1 cellular context compared by ENCODE assay signal in the genomic region with DNA sequence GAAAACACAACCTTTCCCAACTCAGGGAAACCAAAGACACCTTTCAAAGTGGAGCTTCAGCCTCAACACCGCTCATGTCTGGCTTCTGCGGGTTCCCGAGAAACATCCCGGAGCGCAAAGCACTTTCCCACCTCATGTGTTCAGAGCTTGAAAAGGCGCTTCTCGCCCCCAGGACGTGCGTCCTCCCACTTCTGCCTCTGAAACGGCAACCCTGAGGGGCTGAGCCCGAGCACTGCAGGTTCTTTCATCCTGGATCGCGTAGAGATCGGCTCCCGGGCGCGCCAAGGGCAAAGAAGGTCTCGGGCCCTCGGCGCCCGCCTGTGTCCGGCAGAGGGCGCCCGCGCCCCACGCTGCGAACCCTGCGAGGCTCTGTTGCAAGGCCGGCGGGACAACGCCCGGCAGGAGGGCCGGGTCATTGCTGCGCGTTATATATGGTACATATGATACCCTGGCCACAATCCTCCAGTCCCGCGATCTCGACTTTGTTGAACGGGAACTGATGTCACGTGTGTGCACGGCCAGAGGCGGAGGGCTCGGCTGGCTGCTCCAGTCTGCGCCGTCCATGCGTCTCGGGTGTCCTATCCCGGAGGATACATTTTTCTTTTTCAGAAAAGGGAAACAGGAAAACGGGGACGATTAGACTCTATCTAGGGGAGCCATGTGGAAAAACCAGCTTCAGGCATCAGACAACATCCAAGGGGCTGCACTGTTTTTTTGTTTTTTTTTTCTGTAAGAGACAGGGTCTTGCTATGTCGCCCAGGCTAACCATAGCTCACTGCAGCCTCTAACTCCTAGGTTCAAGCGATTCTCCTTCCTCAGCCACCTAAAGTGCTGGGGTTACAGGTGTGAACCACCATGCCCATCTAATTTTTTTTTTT.
TF ChIP-seq lines count a peak whose summit lies in the region.

No MANE protein-coding gene starts in this region.

TF ChIP-seq in HepG2, 621 proteins besides CTCF, POLR2A, EP300 and RAD21 (continued from another document and continues in another):
- TF ChIP-seq, protein P1, sequence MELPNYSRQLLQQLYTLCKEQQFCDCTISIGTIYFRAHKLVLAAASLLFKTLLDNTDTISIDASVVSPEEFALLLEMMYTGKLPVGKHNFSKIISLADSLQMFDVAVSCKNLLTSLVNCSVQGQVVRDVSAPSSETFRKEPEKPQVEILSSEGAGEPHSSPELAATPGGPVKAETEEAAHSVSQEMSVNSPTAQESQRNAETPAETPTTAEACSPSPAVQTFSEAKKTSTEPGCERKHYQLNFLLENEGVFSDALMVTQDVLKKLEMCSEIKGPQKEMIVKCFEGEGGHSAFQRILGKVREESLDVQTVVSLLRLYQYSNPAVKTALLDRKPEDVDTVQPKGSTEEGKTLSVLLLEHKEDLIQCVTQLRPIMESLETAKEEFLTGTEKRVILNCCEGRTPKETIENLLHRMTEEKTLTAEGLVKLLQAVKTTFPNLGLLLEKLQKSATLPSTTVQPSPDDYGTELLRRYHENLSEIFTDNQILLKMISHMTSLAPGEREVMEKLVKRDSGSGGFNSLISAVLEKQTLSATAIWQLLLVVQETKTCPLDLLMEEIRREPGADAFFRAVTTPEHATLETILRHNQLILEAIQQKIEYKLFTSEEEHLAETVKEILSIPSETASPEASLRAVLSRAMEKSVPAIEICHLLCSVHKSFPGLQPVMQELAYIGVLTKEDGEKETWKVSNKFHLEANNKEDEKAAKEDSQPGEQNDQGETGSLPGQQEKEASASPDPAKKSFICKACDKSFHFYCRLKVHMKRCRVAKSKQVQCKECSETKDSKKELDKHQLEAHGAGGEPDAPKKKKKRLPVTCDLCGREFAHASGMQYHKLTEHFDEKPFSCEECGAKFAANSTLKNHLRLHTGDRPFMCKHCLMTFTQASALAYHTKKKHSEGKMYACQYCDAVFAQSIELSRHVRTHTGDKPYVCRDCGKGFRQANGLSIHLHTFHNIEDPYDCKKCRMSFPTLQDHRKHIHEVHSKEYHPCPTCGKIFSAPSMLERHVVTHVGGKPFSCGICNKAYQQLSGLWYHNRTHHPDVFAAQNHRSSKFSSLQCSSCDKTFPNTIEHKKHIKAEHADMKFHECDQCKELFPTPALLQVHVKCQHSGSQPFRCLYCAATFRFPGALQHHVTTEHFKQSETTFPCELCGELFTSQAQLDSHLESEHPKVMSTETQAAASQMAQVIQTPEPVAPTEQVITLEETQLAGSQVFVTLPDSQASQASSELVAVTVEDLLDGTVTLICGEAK (IDR thresholded peaks at IDR 0.05): no peak
- TF ChIP-seq, protein P1 (CRISPR knock-in tag; IDR thresholded peaks at IDR 0.05): peak; percentile 76; the same call in 1 of the 2 replicates
- peak; percentile 78; the same call in 1 of the 2 replicates for TF ChIP-seq KMT2A (CRISPR knock-in tag; IDR thresholded peaks at IDR 0.05)
- TF ChIP-seq, protein P2, sequence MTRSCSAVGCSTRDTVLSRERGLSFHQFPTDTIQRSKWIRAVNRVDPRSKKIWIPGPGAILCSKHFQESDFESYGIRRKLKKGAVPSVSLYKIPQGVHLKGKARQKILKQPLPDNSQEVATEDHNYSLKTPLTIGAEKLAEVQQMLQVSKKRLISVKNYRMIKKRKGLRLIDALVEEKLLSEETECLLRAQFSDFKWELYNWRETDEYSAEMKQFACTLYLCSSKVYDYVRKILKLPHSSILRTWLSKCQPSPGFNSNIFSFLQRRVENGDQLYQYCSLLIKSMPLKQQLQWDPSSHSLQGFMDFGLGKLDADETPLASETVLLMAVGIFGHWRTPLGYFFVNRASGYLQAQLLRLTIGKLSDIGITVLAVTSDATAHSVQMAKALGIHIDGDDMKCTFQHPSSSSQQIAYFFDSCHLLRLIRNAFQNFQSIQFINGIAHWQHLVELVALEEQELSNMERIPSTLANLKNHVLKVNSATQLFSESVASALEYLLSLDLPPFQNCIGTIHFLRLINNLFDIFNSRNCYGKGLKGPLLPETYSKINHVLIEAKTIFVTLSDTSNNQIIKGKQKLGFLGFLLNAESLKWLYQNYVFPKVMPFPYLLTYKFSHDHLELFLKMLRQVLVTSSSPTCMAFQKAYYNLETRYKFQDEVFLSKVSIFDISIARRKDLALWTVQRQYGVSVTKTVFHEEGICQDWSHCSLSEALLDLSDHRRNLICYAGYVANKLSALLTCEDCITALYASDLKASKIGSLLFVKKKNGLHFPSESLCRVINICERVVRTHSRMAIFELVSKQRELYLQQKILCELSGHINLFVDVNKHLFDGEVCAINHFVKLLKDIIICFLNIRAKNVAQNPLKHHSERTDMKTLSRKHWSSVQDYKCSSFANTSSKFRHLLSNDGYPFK (CRISPR knock-in tag; IDR thresholded peaks at IDR 0.05; ENCODE audit: borderline replicate concordance): peak; percentile 78; the same call in 1 of the 2 replicates
- no peak for TF ChIP-seq ZFP36L2 (CRISPR knock-in tag; IDR thresholded peaks at IDR 0.05)
- TF ChIP-seq TEAD2 (CRISPR knock-in tag; IDR thresholded peaks at IDR 0.05): no peak; the same call in 1 of the 2 replicates
- TF ChIP-seq, protein P3, sequence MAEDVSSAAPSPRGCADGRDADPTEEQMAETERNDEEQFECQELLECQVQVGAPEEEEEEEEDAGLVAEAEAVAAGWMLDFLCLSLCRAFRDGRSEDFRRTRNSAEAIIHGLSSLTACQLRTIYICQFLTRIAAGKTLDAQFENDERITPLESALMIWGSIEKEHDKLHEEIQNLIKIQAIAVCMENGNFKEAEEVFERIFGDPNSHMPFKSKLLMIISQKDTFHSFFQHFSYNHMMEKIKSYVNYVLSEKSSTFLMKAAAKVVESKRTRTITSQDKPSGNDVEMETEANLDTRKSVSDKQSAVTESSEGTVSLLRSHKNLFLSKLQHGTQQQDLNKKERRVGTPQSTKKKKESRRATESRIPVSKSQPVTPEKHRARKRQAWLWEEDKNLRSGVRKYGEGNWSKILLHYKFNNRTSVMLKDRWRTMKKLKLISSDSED (CRISPR knock-in tag; IDR thresholded peaks at IDR 0.05): no peak
- no peak for TF ChIP-seq EHMT2 (IDR thresholded peaks at IDR 0.05; ENCODE audit: borderline replicate concordance, low read depth, low read length)
- TF ChIP-seq SCMH1 (CRISPR knock-in tag; IDR thresholded peaks at IDR 0.05; ENCODE audit: borderline replicate concordance): no peak
- peak; percentile 81; the same call in 1 of the 2 replicates for TF ChIP-seq ZMYM2 (CRISPR knock-in tag; IDR thresholded peaks at IDR 0.05)
- TF ChIP-seq ZNF644 (CRISPR knock-in tag; IDR thresholded peaks at IDR 0.05; ENCODE audit: low read depth): peak; percentile 70
- TF ChIP-seq ISL2 (CRISPR knock-in tag; IDR thresholded peaks at IDR 0.05): peak; percentile 84
- TF ChIP-seq ZNF788 (CRISPR knock-in tag; IDR thresholded peaks at IDR 0.05; ENCODE audit: borderline replicate concordance): peak; percentile 93; the same call in 1 of the 2 replicates
- TF ChIP-seq PHB2 (IDR thresholded peaks at IDR 0.05; ENCODE audit: partially characterized antibody): no peak
- TF ChIP-seq ZSCAN12 (CRISPR knock-in tag; IDR thresholded peaks at IDR 0.05): peak; percentile 76; the same call in 1 of the 2 replicates
- TF ChIP-seq ZNF776 (CRISPR knock-in tag; IDR thresholded peaks at IDR 0.05): peak; percentile 72; the same call in 1 of the 2 replicates
- peak; percentile 63; the same call in 1 of the 2 replicates for TF ChIP-seq SMAD9 (CRISPR knock-in tag; IDR thresholded peaks at IDR 0.05)
- peak; percentile 83; the same call in 1 of the 2 replicates for TF ChIP-seq ZNF850 (CRISPR knock-in tag; conservative IDR thresholded peaks at IDR 0.05)
- no peak for TF ChIP-seq MZF1 (CRISPR knock-in tag; IDR thresholded peaks at IDR 0.05; ENCODE audit: borderline replicate concordance)
- TF ChIP-seq ZNF891 (CRISPR knock-in tag; IDR thresholded peaks at IDR 0.05): peak; percentile 96
- peak; percentile 33; the same call in 1 of the 2 replicates for TF ChIP-seq NFYB (CRISPR knock-in tag; IDR thresholded peaks at IDR 0.05)
- 0 out of 2 replicates have a peak, but pooled peaks have one; percentile 89 for TF ChIP-seq PAX8 (CRISPR knock-in tag; IDR thresholded peaks at IDR 0.05; ENCODE audit: borderline replicate concordance)
- TF ChIP-seq, protein P4, sequence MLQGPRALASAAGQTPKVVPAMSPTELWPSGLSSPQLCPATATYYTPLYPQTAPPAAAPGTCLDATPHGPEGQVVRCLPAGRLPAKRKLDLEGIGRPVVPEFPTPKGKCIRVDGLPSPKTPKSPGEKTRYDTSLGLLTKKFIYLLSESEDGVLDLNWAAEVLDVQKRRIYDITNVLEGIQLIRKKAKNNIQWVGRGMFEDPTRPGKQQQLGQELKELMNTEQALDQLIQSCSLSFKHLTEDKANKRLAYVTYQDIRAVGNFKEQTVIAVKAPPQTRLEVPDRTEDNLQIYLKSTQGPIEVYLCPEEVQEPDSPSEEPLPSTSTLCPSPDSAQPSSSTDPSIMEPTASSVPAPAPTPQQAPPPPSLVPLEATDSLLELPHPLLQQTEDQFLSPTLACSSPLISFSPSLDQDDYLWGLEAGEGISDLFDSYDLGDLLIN (CRISPR knock-in tag; IDR thresholded peaks at IDR 0.05; ENCODE audit: borderline replicate concordance): peak; percentile 96
- TF ChIP-seq ZNF737 (CRISPR knock-in tag; IDR thresholded peaks at IDR 0.05; ENCODE audit: borderline replicate concordance): no peak
- no peak for TF ChIP-seq ZNF484 (CRISPR knock-in tag; IDR thresholded peaks at IDR 0.05; ENCODE audit: borderline replicate concordance, low read depth)
- TF ChIP-seq, protein P5, sequence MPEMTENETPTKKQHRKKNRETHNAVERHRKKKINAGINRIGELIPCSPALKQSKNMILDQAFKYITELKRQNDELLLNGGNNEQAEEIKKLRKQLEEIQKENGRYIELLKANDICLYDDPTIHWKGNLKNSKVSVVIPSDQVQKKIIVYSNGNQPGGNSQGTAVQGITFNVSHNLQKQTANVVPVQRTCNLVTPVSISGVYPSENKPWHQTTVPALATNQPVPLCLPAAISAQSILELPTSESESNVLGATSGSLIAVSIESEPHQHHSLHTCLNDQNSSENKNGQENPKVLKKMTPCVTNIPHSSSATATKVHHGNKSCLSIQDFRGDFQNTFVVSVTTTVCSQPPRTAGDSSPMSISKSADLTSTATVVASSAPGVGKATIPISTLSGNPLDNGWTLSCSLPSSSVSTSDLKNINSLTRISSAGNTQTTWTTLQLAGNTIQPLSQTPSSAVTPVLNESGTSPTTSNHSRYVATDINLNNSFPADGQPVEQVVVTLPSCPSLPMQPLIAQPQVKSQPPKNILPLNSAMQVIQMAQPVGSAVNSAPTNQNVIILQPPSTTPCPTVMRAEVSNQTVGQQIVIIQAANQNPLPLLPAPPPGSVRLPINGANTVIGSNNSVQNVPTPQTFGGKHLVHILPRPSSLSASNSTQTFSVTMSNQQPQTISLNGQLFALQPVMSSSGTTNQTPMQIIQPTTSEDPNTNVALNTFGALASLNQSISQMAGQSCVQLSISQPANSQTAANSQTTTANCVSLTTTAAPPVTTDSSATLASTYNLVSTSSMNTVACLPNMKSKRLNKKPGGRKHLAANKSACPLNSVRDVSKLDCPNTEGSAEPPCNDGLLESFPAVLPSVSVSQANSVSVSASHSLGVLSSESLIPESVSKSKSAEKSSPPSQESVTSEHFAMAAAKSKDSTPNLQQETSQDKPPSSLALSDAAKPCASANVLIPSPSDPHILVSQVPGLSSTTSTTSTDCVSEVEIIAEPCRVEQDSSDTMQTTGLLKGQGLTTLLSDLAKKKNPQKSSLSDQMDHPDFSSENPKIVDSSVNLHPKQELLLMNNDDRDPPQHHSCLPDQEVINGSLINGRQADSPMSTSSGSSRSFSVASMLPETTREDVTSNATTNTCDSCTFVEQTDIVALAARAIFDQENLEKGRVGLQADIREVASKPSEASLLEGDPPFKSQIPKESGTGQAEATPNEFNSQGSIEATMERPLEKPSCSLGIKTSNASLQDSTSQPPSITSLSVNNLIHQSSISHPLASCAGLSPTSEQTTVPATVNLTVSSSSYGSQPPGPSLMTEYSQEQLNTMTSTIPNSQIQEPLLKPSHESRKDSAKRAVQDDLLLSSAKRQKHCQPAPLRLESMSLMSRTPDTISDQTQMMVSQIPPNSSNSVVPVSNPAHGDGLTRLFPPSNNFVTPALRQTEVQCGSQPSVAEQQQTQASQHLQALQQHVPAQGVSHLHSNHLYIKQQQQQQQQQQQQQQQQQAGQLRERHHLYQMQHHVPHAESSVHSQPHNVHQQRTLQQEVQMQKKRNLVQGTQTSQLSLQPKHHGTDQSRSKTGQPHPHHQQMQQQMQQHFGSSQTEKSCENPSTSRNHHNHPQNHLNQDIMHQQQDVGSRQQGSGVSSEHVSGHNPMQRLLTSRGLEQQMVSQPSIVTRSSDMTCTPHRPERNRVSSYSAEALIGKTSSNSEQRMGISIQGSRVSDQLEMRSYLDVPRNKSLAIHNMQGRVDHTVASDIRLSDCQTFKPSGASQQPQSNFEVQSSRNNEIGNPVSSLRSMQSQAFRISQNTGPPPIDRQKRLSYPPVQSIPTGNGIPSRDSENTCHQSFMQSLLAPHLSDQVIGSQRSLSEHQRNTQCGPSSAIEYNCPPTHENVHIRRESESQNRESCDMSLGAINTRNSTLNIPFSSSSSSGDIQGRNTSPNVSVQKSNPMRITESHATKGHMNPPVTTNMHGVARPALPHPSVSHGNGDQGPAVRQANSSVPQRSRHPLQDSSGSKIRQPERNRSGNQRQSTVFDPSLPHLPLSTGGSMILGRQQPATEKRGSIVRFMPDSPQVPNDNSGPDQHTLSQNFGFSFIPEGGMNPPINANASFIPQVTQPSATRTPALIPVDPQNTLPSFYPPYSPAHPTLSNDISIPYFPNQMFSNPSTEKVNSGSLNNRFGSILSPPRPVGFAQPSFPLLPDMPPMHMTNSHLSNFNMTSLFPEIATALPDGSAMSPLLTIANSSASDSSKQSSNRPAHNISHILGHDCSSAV (CRISPR knock-in tag; IDR thresholded peaks at IDR 0.05; ENCODE audit: borderline replicate concordance): peak; percentile 91
- TF ChIP-seq ZNF468 (CRISPR knock-in tag; IDR thresholded peaks at IDR 0.05): no peak
